In the genomic region with DNA sequence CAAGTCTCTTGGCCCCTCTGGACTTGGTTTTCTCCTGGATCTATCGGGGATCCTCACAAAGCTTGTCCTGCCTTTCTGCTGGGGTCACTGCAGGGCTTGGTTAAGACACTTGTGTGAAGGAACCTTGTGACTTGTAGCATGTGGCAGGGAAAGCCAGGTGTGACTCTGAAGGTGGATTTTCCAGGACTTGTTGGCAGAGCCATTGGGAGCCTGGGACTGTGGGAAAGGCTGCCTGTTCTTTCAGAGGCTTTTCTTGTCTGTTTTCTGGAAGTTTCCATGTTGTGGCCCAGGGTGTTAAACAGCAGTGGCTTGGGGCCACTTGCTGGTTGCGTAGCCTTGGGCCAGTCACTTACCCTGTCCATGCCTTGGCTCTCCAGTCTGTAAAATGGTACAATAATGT, we compare ENCODE assay signal across 12 cellular contexts.
"Had no signal": no experiment of that assay in that cellular context is flagged by ENCODE, and none has a peak within 500 bp of the region (broad histone marks: within the 10 kb centered on the region; RNA-seq: fewer than 3 reads in every experiment).

No MANE protein-coding gene starts in this region.

- H3K27me3 ChIP-seq: breast epithelium, tibial nerve had no signal

- ATAC-seq: activated naive CD4-positive, alpha-beta T cell treated with anti-CD3 and anti-CD28 coated beads, Interleukin-2, amount 50 U/mL, for 72 hours; natural killer cell treated with Interleukin-12 subunit alpha and Interleukin-12 subunit beta and Interleukin-15 and Interleukin-18, amount 100 ng/mL, for 72 hours; stimulated activated naive CD8-positive, alpha-beta T cell treated with anti-CD3 and anti-CD28 coated beads, Interleukin-15, amount 100 ng/mL, for 72 hours had no signal

- DNase-seq: activated B cell treated with CpG ODN at 0.5 μM for 24 hours; activated CD4-positive, alpha-beta T cell treated with anti-CD3 and anti-CD28 coated beads, Interleukin-2, amount 50 U/mL, for 1 hour; activated effector memory CD4-positive, alpha-beta T cell treated with anti-CD3 and anti-CD28 coated beads, Interleukin-2, amount 50 U/mL, for 16 hours; amniotic stem cell; occipital lobe; SHP77; stimulated activated CD4-positive, alpha-beta T cell treated with anti-CD3 and anti-CD28 coated beads, Interleukin-4, amount 100 ng/mL, for 24 hours; stimulated activated naive CD8-positive, alpha-beta T cell treated with anti-CD3 and anti-CD28 coated beads, Interleukin-15, amount 100 ng/mL, for 72 hours had no signal

- H3K27ac ChIP-seq: breast epithelium had no signal

- H3K9me3 ChIP-seq: breast epithelium, tibial nerve had no signal

- H3K4me3 ChIP-seq: breast epithelium, tibial nerve had no signal
